24 cellular contexts compared by ENCODE assay signal in the genomic region with DNA sequence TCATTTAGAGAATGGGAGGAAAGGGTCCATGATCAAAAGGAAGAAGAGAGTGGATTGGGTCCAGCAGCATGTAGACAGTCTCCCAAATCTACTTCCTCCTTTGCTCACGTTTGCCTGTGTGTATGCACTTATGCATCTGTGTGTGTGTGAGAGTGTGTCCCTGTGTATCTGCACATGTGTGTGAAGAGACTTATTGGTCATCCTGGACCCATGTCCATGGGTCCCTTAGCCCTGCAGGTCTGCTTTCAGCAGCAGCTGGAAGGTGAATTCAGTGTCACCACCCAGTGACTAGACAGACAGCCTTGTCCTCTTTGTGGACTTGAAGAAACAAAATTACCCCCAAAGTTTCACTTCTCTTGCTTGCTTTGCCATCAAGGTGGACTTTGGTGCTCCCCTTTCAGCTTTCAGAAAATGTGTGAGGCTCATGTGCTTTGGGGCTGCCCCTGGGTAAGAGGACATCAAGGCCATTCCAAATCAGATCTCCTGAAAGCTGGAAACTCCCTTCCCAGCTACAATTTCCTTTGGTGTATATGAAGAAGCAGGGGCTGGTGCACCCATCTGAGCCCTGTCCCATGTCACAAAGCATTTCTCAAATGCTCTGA.
DNase-seq lines count a peak whose midpoint lies in the region; ATAC-seq and TF ChIP-seq lines count a peak whose summit lies in the region.
"Had no signal": no experiment of that assay in that cellular context is flagged by ENCODE, and none has a peak within 500 bp of the region (broad histone marks: within the 10 kb centered on the region; RNA-seq: fewer than 3 reads in every experiment).

No MANE protein-coding gene starts in this region.

- no peaks in the 10 kb centered on the region for H3K27me3 ChIP-seq in CD8-positive, alpha-beta T cell (ENCODE audit: insufficient read depth, low read length)
- H3K27me3 ChIP-seq: SJSA1, tibial nerve had no signal

- CTCF ChIA-PET in CD8-positive, alpha-beta T cell (lab: Charles Lee) = interaction anchor here (0.6 to 1.2 kb wide), 4 partner anchors 12 to 1059 kb away, joined by 3 to 6 read pairs (median 4); no protein-coding TSS in a partner anchor

- H3K9me3 ChIP-seq in CD8-positive, alpha-beta T cell (ENCODE audit: low read length) = no peaks in the 10 kb centered on the region
- H3K9me3 ChIP-seq in T-helper 17 cell (ENCODE audit: control insufficient read depth, low read length, poor library complexity, severe bottlenecking) = no peaks in the 10 kb centered on the region
- H3K9me3 ChIP-seq: SJSA1, tibial nerve had no signal

- peak overlapping the region; percentile 23 for H3K4me3 Mint-ChIP-seq in T-helper 2 cell treated with Interferon-gamma antibody and Interleukin-4, amounts not matched to agents 5 μg/mL and 100 μg/mL, for 36 hours
- peak overlapping the region; percentile 35 for H3K4me3 Mint-ChIP-seq in CD8-positive, alpha-beta T cell
- H3K4me3 Mint-ChIP-seq in T-helper 17 cell = peak overlapping the region; percentile 72
- no peak overlapping the region for H3K4me3 Mint-ChIP-seq in central memory CD8-positive, alpha-beta T cell

- H3K27me3 Mint-ChIP-seq in T-helper 2 cell treated with Interferon-gamma antibody and Interleukin-4, amounts not matched to agents 5 μg/mL and 100 μg/mL, for 36 hours (ENCODE audit: low read depth) = no peaks in the 10 kb centered on the region
- H3K27me3 Mint-ChIP-seq in CD8-positive, alpha-beta T cell (ENCODE audit: low read depth) = no peaks in the 10 kb centered on the region
- H3K27me3 Mint-ChIP-seq in T-helper 17 cell = no peaks in the 10 kb centered on the region
- H3K27me3 Mint-ChIP-seq in central memory CD8-positive, alpha-beta T cell = no peaks in the 10 kb centered on the region

- H3K27ac Mint-ChIP-seq in T-helper 2 cell treated with Interferon-gamma antibody and Interleukin-4, amounts not matched to agents 5 μg/mL and 100 μg/mL, for 36 hours = peak overlapping the region; percentile 70
- peak overlapping the region; percentile 92 for H3K27ac Mint-ChIP-seq in CD8-positive, alpha-beta T cell
- H3K27ac Mint-ChIP-seq in T-helper 17 cell = peak overlapping the region; percentile 96
- peak overlapping the region; percentile 83 for H3K27ac Mint-ChIP-seq in central memory CD8-positive, alpha-beta T cell (ENCODE audit: low read depth)

- DNase-seq in T-helper 2 cell treated with Interferon-gamma antibody and Interleukin-4, amounts not matched to agents 5 μg/mL and 100 μg/mL, for 36 hours (ENCODE audit: low spot score) = no peak
- no peak for DNase-seq in T-helper 2 cell
- DNase-seq in CD8-positive, alpha-beta T cell = peak in 1 of 7 experiments; percentile 51
- DNase-seq in T-helper 17 cell = no peak
- no peak for DNase-seq in central memory CD8-positive, alpha-beta T cell (ENCODE audit: low spot score in 2 of 2)
- DNase-seq in 8988T = no peak
- no peak for DNase-seq in NCI-H748 treated with DMSO at 0.1 percent for 48 hours (lab: John Stamatoyannopoulos, UW)
- no peak for DNase-seq in cerebellum (ENCODE audit: low spot score)
- DNase-seq: activated effector memory CD4-positive, alpha-beta T cell treated with anti-CD3 and anti-CD28 coated beads, Interleukin-2, amount 50 U/mL, for 16 hours; AML-193; aorta; central memory CD4-positive, alpha-beta T cell; COR-L47; DMS79 treated with DMSO at 0.1 percent for 48 hours; mesenchymal stem cell; NCI-H1694; NCI-H2171; NCI-H524 treated with DMSO at 0.1 percent for 48 hours; small intestine; stimulated activated naive CD4-positive, alpha-beta T cell treated with Interleukin-2 at 50 U/mL for 16 hours; WERI-Rb-1 had no signal

- POLR2A ChIA-PET in CD8-positive, alpha-beta T cell (lab: Charles Lee) = interaction anchor here (1.4 to 1.7 kb wide), 2 partner anchors 12 to 36 kb away, joined by 4 read pairs; no protein-coding TSS in a partner anchor

- intact Hi-C loops in CD8-positive, alpha-beta T cell (cut with DNase I, micrococcal nuclease) = loop anchor here (2.0 to 10.0 kb wide), 5 partner anchors 15 to 977 kb away; no protein-coding TSS in a partner anchor

- peak overlapping the region; percentile 16 for H3K27ac ChIP-seq in CD8-positive, alpha-beta T cell (ENCODE audit: low read depth, low read length)
- H3K27ac ChIP-seq: epithelial cell of prostate, SJSA1, tibial nerve, WERI-Rb-1 had no signal

- TF ChIP-seq CTCF in CD8-positive, alpha-beta T cell (IDR thresholded peaks at IDR 0.05) = no peak

- H3K4me3 ChIP-seq in CD8-positive, alpha-beta T cell (ENCODE audit: low read depth, low read length) = peak overlapping the region; percentile 5
- H3K4me3 ChIP-seq: SJSA1, tibial nerve had no signal

- ATAC-seq in CD8-positive, alpha-beta T cell = no peak
- ATAC-seq in T-helper 17 cell = no peak
- no peak for ATAC-seq in central memory CD8-positive, alpha-beta T cell (replicated peaks; ENCODE audit: extremely low read depth, poor library complexity, severe bottlenecking)

- H3K9me3 Mint-ChIP-seq in T-helper 2 cell treated with Interferon-gamma antibody and Interleukin-4, amounts not matched to agents 5 μg/mL and 100 μg/mL, for 36 hours = no peaks in the 10 kb centered on the region
- H3K9me3 Mint-ChIP-seq in CD8-positive, alpha-beta T cell = no peaks in the 10 kb centered on the region
- H3K9me3 Mint-ChIP-seq in central memory CD8-positive, alpha-beta T cell = no peaks in the 10 kb centered on the region

- H3K4me1 Mint-ChIP-seq in T-helper 2 cell treated with Interferon-gamma antibody and Interleukin-4, amounts not matched to agents 5 μg/mL and 100 μg/mL, for 36 hours (ENCODE audit: low read depth) = peaks cover 76% of the 10 kb centered on the region
- H3K4me1 Mint-ChIP-seq in CD8-positive, alpha-beta T cell (ENCODE audit: low read depth) = peaks cover 98% of the 10 kb centered on the region
- peaks cover 72% of the 10 kb centered on the region for H3K4me1 Mint-ChIP-seq in T-helper 17 cell
- H3K4me1 Mint-ChIP-seq in central memory CD8-positive, alpha-beta T cell = peaks cover 74% of the 10 kb centered on the region

- H3K36me3 Mint-ChIP-seq in T-helper 2 cell treated with Interferon-gamma antibody and Interleukin-4, amounts not matched to agents 5 μg/mL and 100 μg/mL, for 36 hours (ENCODE audit: low read depth) = peaks cover 5% of the 10 kb centered on the region
- H3K36me3 Mint-ChIP-seq in CD8-positive, alpha-beta T cell = peaks cover 2% of the 10 kb centered on the region
- H3K36me3 Mint-ChIP-seq in T-helper 17 cell (ENCODE audit: low read depth) = peaks cover 2% of the 10 kb centered on the region
- peaks cover 3% of the 10 kb centered on the region for H3K36me3 Mint-ChIP-seq in central memory CD8-positive, alpha-beta T cell (ENCODE audit: insufficient read depth)

- H3K36me3 ChIP-seq in CD8-positive, alpha-beta T cell (ENCODE audit: insufficient read depth, low read length) = no peaks in the 10 kb centered on the region
- H3K36me3 ChIP-seq: SJSA1, tibial nerve, WERI-Rb-1 had no signal

- H3K4me1 ChIP-seq in CD8-positive, alpha-beta T cell (ENCODE audit: insufficient read depth, low read length) = peaks cover 79% of the 10 kb centered on the region
- H3K4me1 ChIP-seq: SJSA1, tibial nerve had no signal
